35 cellular contexts compared by ENCODE assay signal in genomic region chr7:96993453-96993865, GRCh38. TPM values are rescaled to one million over a fixed set of nuclear protein-coding genes. Genes with fewer than 3 reads are reported as not detected.
"Had no signal": no experiment of that assay in that cellular context is flagged by ENCODE, and none has a peak within 500 bp of the region (broad histone marks: within the 10 kb centered on the region; RNA-seq: fewer than 3 reads in every experiment).

No MANE protein-coding gene starts in this region.

- H3K4me3 ChIP-seq: cardiac muscle cell, PC-9 had no signal

- H3K4me1 Mint-ChIP-seq: activated CD4-positive, alpha-beta memory T cell treated with anti-CD3 and anti-CD28 coated beads, Interleukin-2, amount 10 ng/mL, durations not matched to agents 7 days and 5 days; activated CD8-positive, alpha-beta memory T cell treated with anti-CD3 and anti-CD28 coated beads, Interleukin-2, amount 10 ng/mL, durations not matched to agents 7 days and 5 days; activated naive CD4-positive, alpha-beta T cell treated with anti-CD3 and anti-CD28 coated beads, Interleukin-2, amount 10 ng/mL, durations not matched to agents 7 days and 5 days; central memory CD8-positive, alpha-beta T cell had no signal

- H3K36me3 ChIP-seq: brain microvascular endothelial cell, cardiac muscle cell had no signal

- H3K27ac ChIP-seq: brain microvascular endothelial cell, cardiac muscle cell, PC-9, RWPE1, VCaP had no signal

- H3K27ac Mint-ChIP-seq: activated CD4-positive, alpha-beta memory T cell treated with anti-CD3 and anti-CD28 coated beads, Interleukin-2, amount 10 ng/mL, durations not matched to agents 7 days and 5 days; activated CD8-positive, alpha-beta memory T cell treated with anti-CD3 and anti-CD28 coated beads, Interleukin-2, amount 10 ng/mL, durations not matched to agents 7 days and 5 days; activated naive CD8-positive, alpha-beta T cell; activated naive CD8-positive, alpha-beta T cell treated with anti-CD3 and anti-CD28 coated beads, Interleukin-2, amount 50 U/mL, for 24 hours had no signal

- H3K4me3 Mint-ChIP-seq: activated CD4-positive, alpha-beta memory T cell treated with anti-CD3 and anti-CD28 coated beads, Interleukin-2, amount 10 ng/mL, durations not matched to agents 7 days and 5 days; activated CD8-positive, alpha-beta memory T cell treated with anti-CD3 and anti-CD28 coated beads, Interleukin-2, amount 10 ng/mL, durations not matched to agents 7 days and 5 days; activated naive CD4-positive, alpha-beta T cell treated with anti-CD3 and anti-CD28 coated beads, Interleukin-2, amount 10 ng/mL, durations not matched to agents 7 days and 5 days; activated naive CD8-positive, alpha-beta T cell treated with anti-CD3 and anti-CD28 coated beads, Interleukin-2, amount 50 U/mL, for 24 hours; central memory CD8-positive, alpha-beta T cell had no signal

- ATAC-seq: activated CD8-positive, alpha-beta memory T cell treated with anti-CD3 and anti-CD28 coated beads, Interleukin-2, amount 10 ng/mL, durations not matched to agents 7 days and 5 days; activated naive CD8-positive, alpha-beta T cell treated with anti-CD3 and anti-CD28 coated beads, Interleukin-2, amount 50 U/mL, for 24 hours; Right ventricle myocardium inferior; SK-N-SH treated with all-trans-retinoic acid at 6 μM for 48 hours had no signal

- H2AFZ ChIP-seq: PC-9 had no signal

- H3K9me3 Mint-ChIP-seq: activated CD4-positive, alpha-beta memory T cell treated with anti-CD3 and anti-CD28 coated beads, Interleukin-2, amount 10 ng/mL, durations not matched to agents 7 days and 5 days; activated naive CD4-positive, alpha-beta T cell treated with anti-CD3 and anti-CD28 coated beads, Interleukin-2, amount 10 ng/mL, durations not matched to agents 7 days and 5 days; activated naive CD8-positive, alpha-beta T cell treated with anti-CD3 and anti-CD28 coated beads, Interleukin-2, amount 50 U/mL, for 24 hours; central memory CD8-positive, alpha-beta T cell had no signal

- H3K4me2 ChIP-seq: PC-9 had no signal

- DNase-seq: activated CD4-positive, alpha-beta memory T cell treated with anti-CD3 and anti-CD28 coated beads, Interleukin-2, amount 10 ng/mL, durations not matched to agents 7 days and 5 days; activated CD4-positive, alpha-beta T cell treated with anti-CD3 and anti-CD28 coated beads for 1 hour; activated CD4-positive, alpha-beta T cell treated with anti-CD3 and anti-CD28 coated beads for 48 hours; activated CD4-positive, CD25-positive, alpha-beta regulatory T cell; activated CD8-positive, alpha-beta memory T cell treated with anti-CD3 and anti-CD28 coated beads for 24 hours; activated CD8-positive, alpha-beta memory T cell treated with anti-CD3 and anti-CD28 coated beads, Interleukin-2, amount 10 ng/mL, durations not matched to agents 7 days and 5 days; activated CD8-positive, alpha-beta memory T cell treated with anti-CD3 and anti-CD28 coated beads, Interleukin-2, amount 50 U/mL, for 48 hours; activated effector memory CD4-positive, alpha-beta T cell treated with Interleukin-2 at 50 U/mL for 16 hours; activated naive CD4-positive, alpha-beta T cell treated with anti-CD3 and anti-CD28 coated beads, Interleukin-2, amount 10 ng/mL, durations not matched to agents 7 days and 5 days; activated naive CD8-positive, alpha-beta T cell treated with anti-CD3 and anti-CD28 coated beads, Interleukin-2, amount 50 U/mL, for 24 hours; activated T-cell treated with anti-CD3 and anti-CD28 coated beads, Interleukin-2, amount 50 U/mL, for 48 hours; anterior cingulate cortex; brain microvascular endothelial cell; NCI-H1105; NCI-H187 treated with DMSO at 0.1 percent for 48 hours; NCI-H2081; NCI-H2171 treated with DMSO at 0.1 percent for 48 hours; NCI-H2227 treated with DMSO at 0.1 percent for 48 hours; NCI-H446; NCI-H510A treated with DMSO at 0.1 percent for 48 hours; NCI-H526 treated with DMSO at 0.1 percent for 48 hours; NK-92 treated with Interleukin-12 subunit alpha and Interleukin-12 subunit beta, amount 100 ng/mL, for 24 hours; PC-9; SIG-M5; T-helper 1 cell; T-helper 2 cell; T-helper 9 cell had no signal

RNA-seq across cellular contexts. Expression of gene DLX6, which starts 11.9 kb away (rescaled TPM):
- total RNA-seq: activated CD4-positive, alpha-beta memory T cell treated with anti-CD3 and anti-CD28 coated beads, Interleukin-2, amount 10 ng/mL, durations not matched to agents 7 days and 5 days; activated CD8-positive, alpha-beta memory T cell treated with anti-CD3 and anti-CD28 coated beads, Interleukin-2, amount 10 ng/mL, durations not matched to agents 7 days and 5 days; cardiac muscle cell; OCI-LY7; PC-9; Right ventricle myocardium inferior had no signal
- polyA plus RNA-seq: cardiac muscle cell had no signal

RNA-seq across cellular contexts. Expression of gene DLX5, which starts 31.2 kb away (rescaled TPM):
- total RNA-seq: activated CD4-positive, alpha-beta memory T cell treated with anti-CD3 and anti-CD28 coated beads, Interleukin-2, amount 10 ng/mL, durations not matched to agents 7 days and 5 days; activated CD8-positive, alpha-beta memory T cell treated with anti-CD3 and anti-CD28 coated beads, Interleukin-2, amount 10 ng/mL, durations not matched to agents 7 days and 5 days; cardiac muscle cell; OCI-LY7; PC-9; Right ventricle myocardium inferior had no signal
